Comparison of ENCODE assay signal across 18 cellular contexts in the genomic region with DNA sequence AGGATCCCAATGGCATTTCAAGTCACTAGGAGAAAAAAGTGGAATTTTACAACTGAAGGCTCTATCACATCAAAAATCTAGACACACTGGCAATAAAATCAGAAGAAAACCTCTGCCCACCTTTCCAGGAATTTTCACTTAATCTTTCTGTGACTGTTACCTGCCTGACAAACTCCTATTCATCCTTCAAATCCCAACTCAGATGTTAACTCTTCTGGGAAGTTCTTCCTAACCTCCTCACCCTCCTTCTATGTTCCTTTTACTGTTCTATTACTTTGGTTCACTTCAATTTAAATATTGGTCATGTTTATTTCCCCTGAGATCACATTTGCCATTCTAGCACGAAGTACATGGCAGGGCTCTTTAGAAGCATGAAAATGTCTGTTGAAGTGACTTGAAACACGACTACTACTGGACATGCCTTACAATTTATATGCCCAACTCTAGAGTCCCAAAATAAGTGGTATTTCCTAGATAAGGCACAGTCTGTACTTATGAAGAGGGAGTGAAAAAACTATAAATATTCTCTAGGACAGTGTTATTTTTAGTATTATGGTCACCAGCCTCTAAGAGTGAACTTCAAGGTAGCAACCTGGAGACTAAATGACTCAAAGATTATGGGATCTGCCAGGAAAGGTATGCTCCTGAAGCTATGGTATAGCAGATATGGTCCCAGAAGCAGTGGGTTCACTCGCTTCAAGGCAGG.
"Had no signal": no experiment of that assay in that cellular context is flagged by ENCODE, and none has a peak within 500 bp of the region (broad histone marks: within the 10 kb centered on the region; RNA-seq: fewer than 3 reads in every experiment).

No MANE protein-coding gene starts in this region.

- H3K27me3 ChIP-seq: foreskin keratinocyte, testis, tibial nerve, upper lobe of right lung, vagina had no signal

- H3K27ac ChIP-seq: foreskin keratinocyte, lower lobe of right lung, testis, tibial nerve, upper lobe of right lung, vagina had no signal

- H3K4me3 ChIP-seq: lower lobe of right lung, testis, tibial nerve, upper lobe of right lung, vagina had no signal

- H3K36me3 ChIP-seq: lower lobe of right lung, upper lobe of right lung, vagina had no signal

- DNase-seq: effector memory CD8-positive, alpha-beta T cell; foreskin keratinocyte; head of caudate nucleus; hypothalamus; kidney glomerular epithelial cell; lower lobe of right lung; natural killer cell; posterior cingulate gyrus; stimulated activated CD4-positive, alpha-beta T cell treated with anti-CD3 and anti-CD28 coated beads, Interleukin-2, amount 100 ng/mL, for 24 hours; stimulated activated CD4-positive, alpha-beta T cell treated with anti-CD3 and anti-CD28 coated beads, Interleukin-4, amount 100 ng/mL, for 4 hours; stimulated activated naive B cell treated with anti-CD40 and anti-IgM and Interleukin-4, amounts not matched to agents 10 μg/mL and 1 μg/mL and 100 μg/mL, for 72 hours; stimulated activated naive CD8-positive, alpha-beta T cell treated with anti-CD3 and anti-CD28 coated beads, Interleukin-15, amount 100 ng/mL, for 72 hours; testis; upper lobe of right lung had no signal

- H3K9me3 ChIP-seq: testis had no signal

- H3K4me1 ChIP-seq: foreskin keratinocyte, lower lobe of right lung, testis, upper lobe of right lung, vagina had no signal

- ATAC-seq: effector memory CD8-positive, alpha-beta T cell; foreskin keratinocyte; left lobe of liver; lower lobe of right lung; natural killer cell; sciatic nerve; stimulated activated naive B cell treated with anti-CD40 and anti-IgM and Interleukin-4, amounts not matched to agents 10 μg/mL and 1 μg/mL and 100 μg/mL, for 72 hours; stimulated activated naive CD8-positive, alpha-beta T cell treated with anti-CD3 and anti-CD28 coated beads, Interleukin-15, amount 100 ng/mL, for 72 hours; upper lobe of right lung had no signal
